Comparison of ENCODE assay signal across 16 cellular contexts in the genomic region with DNA sequence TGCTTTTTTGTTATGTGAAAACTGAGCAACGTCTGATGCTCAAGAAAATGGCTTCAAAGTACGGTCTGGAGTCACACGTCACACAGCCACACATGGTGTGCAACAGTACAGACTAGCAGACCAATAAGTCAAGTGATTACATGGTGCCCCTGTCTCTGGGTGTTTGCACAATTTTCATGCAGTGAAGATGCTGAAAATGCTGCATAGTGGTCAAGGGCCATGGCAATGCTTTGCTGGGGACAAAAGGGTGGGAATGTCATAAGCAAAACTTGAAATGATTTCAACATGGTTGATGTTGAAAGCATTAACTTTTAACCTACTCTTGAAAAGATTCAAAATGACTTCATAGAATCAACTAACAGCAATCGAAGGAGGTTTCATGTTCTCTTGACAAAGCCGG.
DNase-seq lines count a peak whose midpoint lies in the region; ATAC-seq, FAIRE-seq and TF ChIP-seq lines count a peak whose summit lies in the region.
"Had no signal": no experiment of that assay in that cellular context is flagged by ENCODE, and none has a peak within 500 bp of the region (broad histone marks: within the 10 kb centered on the region; RNA-seq: fewer than 3 reads in every experiment).

No MANE protein-coding gene starts in this region.

- no peaks in the 10 kb centered on the region for H3K36me3 ChIP-seq in adipocyte (ENCODE audit: control insufficient read depth, insufficient read depth, low read length, severe bottlenecking)
- H3K36me3 ChIP-seq: Peyer's patch had no signal

- H3K4me3 Mint-ChIP-seq in osteocyte (ENCODE audit: unreplicated experiment): no peak overlapping the region
- H3K4me3 Mint-ChIP-seq: CD4-positive, CD25-positive, alpha-beta regulatory T cell had no signal

- no peaks in the 10 kb centered on the region for H3K27me3 ChIP-seq in adipocyte (replicated peaks; ENCODE audit: control insufficient read depth, insufficient read depth, low read length)
- H3K27me3 ChIP-seq: Peyer's patch had no signal

- peak; percentile 66 for FAIRE-seq in GM12891 (lab: Jason Lieb, UNC)

- H3K36me3 Mint-ChIP-seq in osteocyte (ENCODE audit: unreplicated experiment): peaks cover 23% of the 10 kb centered on the region
- H3K36me3 Mint-ChIP-seq: CD4-positive, CD25-positive, alpha-beta regulatory T cell had no signal

- TF ChIP-seq POLR2A in GM12891 (IDR thresholded peaks at IDR 0.05; ENCODE audit: low read depth, low read length): no peak

- H3K9me3 Mint-ChIP-seq in osteocyte (ENCODE audit: unreplicated experiment): no peaks in the 10 kb centered on the region

- peaks cover 44% of the 10 kb centered on the region for H3K4me1 Mint-ChIP-seq in osteocyte (ENCODE audit: unreplicated experiment)
- H3K4me1 Mint-ChIP-seq: CD4-positive, CD25-positive, alpha-beta regulatory T cell had no signal

- DNase-seq in GM12891 (ENCODE audit: insufficient read length, low spot score) (no peak), adipocyte (ENCODE audit: low read depth) (peak; percentile 62), foreskin fibroblast (peak; percentile 14 to 35), osteocyte (ENCODE audit: extremely low spot score, unreplicated experiment) (no peak), OCI-M2 (lab: John Stamatoyannopoulos, UW; ENCODE audit: unreplicated experiment) (no peak)
- DNase-seq: Caco-2; CD4-positive, CD25-positive, alpha-beta regulatory T cell; KG1; NCI-H2029 treated with DMSO at 0.1 percent for 48 hours; NCI-H510A treated with DMSO at 0.1 percent for 48 hours; Peyer's patch; SHP77 had no signal

- ATAC-seq in GM21619 (IDR thresholded peaks at IDR 0.05; ENCODE audit: unreplicated experiment) (no peak), GM21367 (IDR thresholded peaks at IDR 0.05; ENCODE audit: unreplicated experiment) (no peak)
- ATAC-seq: HCT116, SK-N-SH treated with all-trans-retinoic acid at 6 μM for 48 hours had no signal

- no peaks in the 10 kb centered on the region for H3K9me3 ChIP-seq in adipocyte (ENCODE audit: control insufficient read depth, low read length)
- H3K9me3 ChIP-seq: Caco-2, Peyer's patch had no signal

- H3K4me3 ChIP-seq in adipocyte (ENCODE audit: low read length): peak overlapping the region; percentile 42
- H3K4me3 ChIP-seq in foreskin fibroblast (ENCODE audit: low read depth in 1 of 2, low read length in 2 of 2): no peak overlapping the region
- H3K4me3 ChIP-seq: Peyer's patch had no signal

- H3K27me3 Mint-ChIP-seq in osteocyte (ENCODE audit: unreplicated experiment): no peaks in the 10 kb centered on the region

- peaks cover 52% of the 10 kb centered on the region for H3K4me1 ChIP-seq in adipocyte (ENCODE audit: control insufficient read depth, insufficient read depth, low read length)
- H3K4me1 ChIP-seq: Caco-2, Peyer's patch had no signal

- TF ChIP-seq CTCF in foreskin fibroblast (IDR thresholded peaks at IDR 0.05; ENCODE audit: low read depth, low read length): no peak
- no peak for TF ChIP-seq CTCF in osteocyte (IDR thresholded peaks at IDR 0.05)

- H3K27ac Mint-ChIP-seq in osteocyte (ENCODE audit: unreplicated experiment): peak overlapping the region; percentile 12
- H3K27ac Mint-ChIP-seq: CD4-positive, CD25-positive, alpha-beta regulatory T cell had no signal

- peak overlapping the region; percentile 74 for H3K9ac ChIP-seq in adipocyte (ENCODE audit: low read length)

TF ChIP-seq in GM12891, 5 proteins besides CTCF, POLR2A, EP300 and RAD21:
- TF ChIP-seq TAF1 (IDR thresholded peaks at IDR 0.05; ENCODE audit: low read depth, low read length) (no peak), POU2F2 (IDR thresholded peaks at IDR 0.05; ENCODE audit: low read depth, low read length) (no peak)

Comparison
In these comparisons a context has a peak if more than half of its experiments do, and no peak if none do; other contexts are left out.
1. DNase-seq: peak in adipocyte (single experiment) and foreskin fibroblast (2 of 2); none in GM12891 (single experiment), osteocyte (single experiment) and OCI-M2 (single experiment).